ENCODE assay signal across 26 cellular contexts in the genomic region with DNA sequence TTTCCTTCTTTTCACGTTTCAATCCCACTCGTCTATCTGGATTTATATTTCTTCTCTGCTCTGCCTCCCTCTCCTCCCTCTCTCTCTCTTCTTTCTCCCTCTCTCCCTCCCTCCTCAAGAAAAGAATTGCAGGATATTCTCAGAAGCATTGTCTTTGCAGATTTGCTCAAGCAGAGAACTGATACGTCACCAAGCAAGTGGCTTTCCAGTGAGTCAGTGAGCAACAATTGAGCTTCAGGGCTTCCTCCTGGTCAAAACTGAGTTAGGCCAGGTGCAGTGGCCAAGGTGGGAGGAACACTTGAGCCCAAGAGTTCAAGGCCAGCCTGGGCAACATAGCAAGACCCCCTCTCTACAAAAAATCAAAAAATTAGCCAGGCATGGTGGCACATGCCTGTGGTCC.
DNase-seq lines count a peak whose midpoint lies in the region; ATAC-seq and TF ChIP-seq lines count a peak whose summit lies in the region.
"Had no signal": no experiment of that assay in that cellular context is flagged by ENCODE, and none has a peak within 500 bp of the region (broad histone marks: within the 10 kb centered on the region; RNA-seq: fewer than 3 reads in every experiment).

No MANE protein-coding gene starts in this region.

- DNase-seq in NOMO-1 treated with DMSO at 0.1 percent for 48 hours (lab: John Stamatoyannopoulos, UW; ENCODE audit: unreplicated experiment) (peak; percentile 16), NOMO-1 (lab: John Stamatoyannopoulos, UW; ENCODE audit: unreplicated experiment in 2 of 2) (no peak), RPMI7951 (ENCODE audit: low read depth) (peak; percentile 24), fibroblast of pulmonary artery (ENCODE audit: low read depth) (peak; percentile 29), trophoblast cell (peak; percentile 90 to 96), dorsolateral prefrontal cortex (no peak), NCI-H1694 (lab: John Stamatoyannopoulos, UW) (no peak)
- DNase-seq: 8988T; AML-193; C1 segment of cervical spinal cord; Calu3; CD8-positive, alpha-beta memory T cell; DMS153; NCI-H1417 treated with DMSO at 0.1 percent for 48 hours; NCI-H2029; NCI-H226; NCI-H524; NCI-H774; NK-92 treated with Interleukin-12 subunit alpha and Interleukin-12 subunit beta, amount 100 ng/mL, for 24 hours; RPMI8226; SHP77 had no signal

- no peaks in the 10 kb centered on the region for H3K79me1 ChIP-seq in trophoblast cell (ENCODE audit: low read length)

- H4K8ac ChIP-seq in trophoblast cell (ENCODE audit: low read depth, low read length), result no peak overlapping the region

- H3K18ac ChIP-seq in trophoblast cell (ENCODE audit: low read length), result no peak overlapping the region

- H3K9ac ChIP-seq in trophoblast cell (ENCODE audit: low read length), result no peak overlapping the region
- H3K9ac ChIP-seq: KMS-11 had no signal

- no peak overlapping the region for H2BK5ac ChIP-seq in trophoblast cell (ENCODE audit: low read depth, low read length, poor library complexity)

- peaks cover 0 to 3% of the 10 kb centered on the region in 2 experiments for H3K4me1 ChIP-seq in trophoblast cell (ENCODE audit: control insufficient read depth in 1 of 2, insufficient read depth in 2 of 2, low read length in 2 of 2)
- H3K4me1 ChIP-seq: HAP-1 had no signal

- H3K4me3 ChIP-seq in fibroblast of pulmonary artery (replicated peaks; ENCODE audit: low read depth, low read length) (no peak overlapping the region), trophoblast cell (ENCODE audit: low read depth, low read length) (no peak overlapping the region), dorsolateral prefrontal cortex (no peak overlapping the region)
- H3K4me3 ChIP-seq: GM23338, HAP-1 had no signal

- H3K36me3 ChIP-seq in trophoblast cell (ENCODE audit: control insufficient read depth in 1 of 2, insufficient read depth in 2 of 2, low read length in 2 of 2), result no peaks in the 10 kb centered on the region
- H3K36me3 ChIP-seq: HAP-1 had no signal

- no peak overlapping the region for H2BK12ac ChIP-seq in trophoblast cell (ENCODE audit: low read length)

- no peak overlapping the region for H3K27ac ChIP-seq in trophoblast cell (ENCODE audit: low read depth, low read length)
- H3K27ac ChIP-seq in dorsolateral prefrontal cortex, result no peak overlapping the region
- H3K27ac ChIP-seq: HL-60, KMS-11 had no signal

- no peak overlapping the region for H3K4me2 ChIP-seq in trophoblast cell (ENCODE audit: low read length)
- H3K4me2 ChIP-seq: GM23338, KMS-11 had no signal

- H3K79me2 ChIP-seq in trophoblast cell (ENCODE audit: control insufficient read depth, insufficient read depth, low read length, poor library complexity), result no peaks in the 10 kb centered on the region

- H3K23ac ChIP-seq in trophoblast cell (ENCODE audit: low read length), result no peak overlapping the region

- no peak overlapping the region for H2BK120ac ChIP-seq in trophoblast cell (ENCODE audit: insufficient read depth, low read length, poor library complexity)

- H3K9me3 ChIP-seq in trophoblast cell (ENCODE audit: insufficient read depth, low read depth, low read length), result peaks cover 3% of the 10 kb centered on the region
- H3K9me3 ChIP-seq: HAP-1 had no signal

- no peak overlapping the region for H2AFZ ChIP-seq in trophoblast cell (ENCODE audit: insufficient read depth, low read length, poor library complexity)
- H2AFZ ChIP-seq: GM23338 had no signal

- intact Hi-C loops in dorsolateral prefrontal cortex (cut with DNase I), result loop anchor here (10.0 kb wide), 2 partner anchors 155 to 665 kb away; a partner anchor contains a TSS

- H4K91ac ChIP-seq in trophoblast cell (ENCODE audit: low read depth, low read length), result no peak overlapping the region

- H3K14ac ChIP-seq in trophoblast cell (ENCODE audit: low read length), result no peak overlapping the region

- H4K12ac ChIP-seq in trophoblast cell (ENCODE audit: low read depth, low read length), result no peak overlapping the region

- WGBS in trophoblast cell (ENCODE audit: extremely low coverage, insufficient coverage, insufficient read length), result 100% methylated on average over 1 of the region's 3 CpGs

- H3K4ac ChIP-seq in trophoblast cell (ENCODE audit: low read depth, low read length), result no peak overlapping the region

- no peak for TF ChIP-seq CTCF in fibroblast of pulmonary artery (IDR thresholded peaks at IDR 0.05; ENCODE audit: low read length, missing control alignments)
- TF ChIP-seq CTCF in dorsolateral prefrontal cortex (IDR thresholded peaks at IDR 0.05 in 54 of 56, conservative IDR thresholded peaks at IDR 0.05 in 2 of 56; ENCODE audit: low read depth in 1 of 56, partially characterized antibody in 56 of 56), result no peak

- no peak overlapping the region for H2AK5ac ChIP-seq in trophoblast cell (ENCODE audit: low read length)

- H3K27me3 ChIP-seq in trophoblast cell (ENCODE audit: insufficient read depth, low read length) (no peaks in the 10 kb centered on the region), dorsolateral prefrontal cortex (peaks cover 0 to 2% (median 0%) of the 10 kb centered on the region in 45 donors)

- ATAC-seq in HG03354 (IDR thresholded peaks at IDR 0.05; ENCODE audit: poor library complexity, severe bottlenecking, unreplicated experiment), result no peak
- ATAC-seq: GM23338 had no signal

Comparison
In these comparisons a context has a peak if more than half of its experiments do, and no peak if none do; other contexts are left out.
1. DNase-seq: peak in NOMO-1 treated with DMSO at 0.1 percent for 48 hours (single experiment), RPMI7951 (single experiment), fibroblast of pulmonary artery (single experiment) and trophoblast cell (2 of 2); none in NOMO-1 (0 of 2), dorsolateral prefrontal cortex (0 of 10) and NCI-H1694 (single experiment).